Comparison of ENCODE assay signal across 1 cellular context in genomic region chr12:13725049-13725448, GRCh38.
TF ChIP-seq lines count a peak whose summit lies in the region.

No MANE protein-coding gene starts in this region.

TF ChIP-seq in HCT116, 20 proteins besides CTCF, POLR2A, EP300 and RAD21 (continued from another document):
- TF ChIP-seq ZNF274 (IDR thresholded peaks at IDR 0.05; ENCODE audit: low read depth, low read length) = no peak
- no peak for TF ChIP-seq EGR1 (IDR thresholded peaks at IDR 0.05; ENCODE audit: low read depth)
- TF ChIP-seq EZH2 (IDR thresholded peaks at IDR 0.05) = no peak
- TF ChIP-seq FOSL1 (IDR thresholded peaks at IDR 0.05; ENCODE audit: low read depth) = peak; percentile 61
